ENCODE assay signal across 1 cellular context in the genomic region with DNA sequence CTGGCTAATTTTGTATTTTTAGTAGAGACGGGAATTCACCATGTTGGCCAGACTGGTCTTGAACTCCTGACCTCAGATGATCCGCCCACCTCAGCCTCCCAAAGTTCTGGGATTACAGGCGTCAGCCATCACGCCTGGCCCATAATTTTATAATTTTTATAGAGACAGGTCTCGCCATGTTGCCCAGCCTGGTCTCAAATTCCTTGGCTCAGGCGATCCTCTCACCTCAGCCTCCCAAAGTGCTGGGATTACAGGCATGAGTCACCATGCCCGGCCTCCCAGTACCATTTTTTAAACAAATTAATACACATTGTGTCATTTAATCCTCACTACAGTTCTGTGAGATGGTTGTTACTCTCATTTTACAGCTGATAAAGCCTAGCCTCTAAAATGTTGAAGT.
A peak's percentile ranks its signal among the peaks of the same experiment; 100 is the strongest.
TF ChIP-seq lines count a peak whose summit lies in the region.

No MANE protein-coding gene starts in this region.

TF ChIP-seq in HEK293, 187 proteins besides CTCF, POLR2A, EP300 and RAD21 (continued from another document):
- TF ChIP-seq, protein P1, sequence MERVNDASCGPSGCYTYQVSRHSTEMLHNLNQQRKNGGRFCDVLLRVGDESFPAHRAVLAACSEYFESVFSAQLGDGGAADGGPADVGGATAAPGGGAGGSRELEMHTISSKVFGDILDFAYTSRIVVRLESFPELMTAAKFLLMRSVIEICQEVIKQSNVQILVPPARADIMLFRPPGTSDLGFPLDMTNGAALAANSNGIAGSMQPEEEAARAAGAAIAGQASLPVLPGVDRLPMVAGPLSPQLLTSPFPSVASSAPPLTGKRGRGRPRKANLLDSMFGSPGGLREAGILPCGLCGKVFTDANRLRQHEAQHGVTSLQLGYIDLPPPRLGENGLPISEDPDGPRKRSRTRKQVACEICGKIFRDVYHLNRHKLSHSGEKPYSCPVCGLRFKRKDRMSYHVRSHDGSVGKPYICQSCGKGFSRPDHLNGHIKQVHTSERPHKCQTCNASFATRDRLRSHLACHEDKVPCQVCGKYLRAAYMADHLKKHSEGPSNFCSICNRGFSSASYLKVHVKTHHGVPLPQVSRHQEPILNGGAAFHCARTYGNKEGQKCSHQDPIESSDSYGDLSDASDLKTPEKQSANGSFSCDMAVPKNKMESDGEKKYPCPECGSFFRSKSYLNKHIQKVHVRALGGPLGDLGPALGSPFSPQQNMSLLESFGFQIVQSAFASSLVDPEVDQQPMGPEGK (tag by site-specific recombination; IDR thresholded peaks at IDR 0.05), result peak; percentile 53
- TF ChIP-seq GLIS1 (tag by site-specific recombination; IDR thresholded peaks at IDR 0.05), result peak; percentile 93
- TF ChIP-seq ZBTB8A (tag by site-specific recombination; IDR thresholded peaks at IDR 0.05), result peak; percentile 53
- peak; percentile 49; the same call in 1 of the 2 replicates for TF ChIP-seq ZSCAN23 (tag by site-specific recombination; IDR thresholded peaks at IDR 0.05)
- peak; percentile 98 for TF ChIP-seq BCL11A (tag by site-specific recombination; IDR thresholded peaks at IDR 0.05; ENCODE audit: low read depth)
- TF ChIP-seq ZNF76 (tag by site-specific recombination; IDR thresholded peaks at IDR 0.05; ENCODE audit: borderline replicate concordance, low read depth), result 0 out of 2 replicates have a peak, but pooled peaks have one; percentile 27
- 0 out of 2 replicates have a peak, but pooled peaks have one; percentile 64 for TF ChIP-seq ZNF184 (tag by site-specific recombination; IDR thresholded peaks at IDR 0.05)
- peak; percentile 77; the same call in 1 of the 2 replicates for TF ChIP-seq ZNF501 (tag by site-specific recombination; IDR thresholded peaks at IDR 0.05)
- TF ChIP-seq, protein P2, sequence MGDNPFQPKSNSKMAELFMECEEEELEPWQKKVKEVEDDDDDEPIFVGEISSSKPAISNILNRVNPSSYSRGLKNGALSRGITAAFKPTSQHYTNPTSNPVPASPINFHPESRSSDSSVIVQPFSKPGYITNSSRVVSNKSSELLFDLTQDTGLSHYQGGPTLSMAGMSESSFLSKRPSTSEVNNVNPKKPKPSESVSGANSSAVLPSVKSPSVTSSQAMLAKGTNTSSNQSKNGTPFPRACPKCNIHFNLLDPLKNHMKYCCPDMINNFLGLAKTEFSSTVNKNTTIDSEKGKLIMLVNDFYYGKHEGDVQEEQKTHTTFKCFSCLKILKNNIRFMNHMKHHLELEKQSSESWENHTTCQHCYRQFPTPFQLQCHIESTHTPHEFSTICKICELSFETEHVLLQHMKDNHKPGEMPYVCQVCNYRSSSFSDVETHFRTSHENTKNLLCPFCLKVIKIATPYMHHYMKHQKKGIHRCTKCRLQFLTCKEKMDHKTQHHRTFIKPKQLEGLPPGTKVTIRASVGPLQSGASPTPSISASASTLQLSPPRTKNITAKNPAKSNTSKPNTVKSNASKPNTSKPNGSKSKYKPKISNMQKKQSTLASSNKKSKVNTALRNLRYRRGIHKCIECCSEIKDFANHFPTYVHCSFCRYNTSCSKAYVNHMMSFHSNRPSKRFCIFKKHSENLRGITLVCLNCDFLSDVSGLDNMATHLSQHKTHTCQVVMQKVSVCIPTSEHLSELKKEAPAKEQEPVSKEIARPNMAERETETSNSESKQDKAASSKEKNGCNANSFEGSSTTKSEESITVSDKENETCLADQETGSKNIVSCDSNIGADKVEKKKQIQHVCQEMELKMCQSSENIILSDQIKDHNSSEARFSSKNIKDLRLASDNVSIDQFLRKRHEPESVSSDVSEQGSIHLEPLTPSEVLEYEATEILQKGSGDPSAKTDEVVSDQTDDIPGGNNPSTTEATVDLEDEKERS (tag by site-specific recombination; IDR thresholded peaks at IDR 0.05), result peak; percentile 94
- TF ChIP-seq, protein P3, sequence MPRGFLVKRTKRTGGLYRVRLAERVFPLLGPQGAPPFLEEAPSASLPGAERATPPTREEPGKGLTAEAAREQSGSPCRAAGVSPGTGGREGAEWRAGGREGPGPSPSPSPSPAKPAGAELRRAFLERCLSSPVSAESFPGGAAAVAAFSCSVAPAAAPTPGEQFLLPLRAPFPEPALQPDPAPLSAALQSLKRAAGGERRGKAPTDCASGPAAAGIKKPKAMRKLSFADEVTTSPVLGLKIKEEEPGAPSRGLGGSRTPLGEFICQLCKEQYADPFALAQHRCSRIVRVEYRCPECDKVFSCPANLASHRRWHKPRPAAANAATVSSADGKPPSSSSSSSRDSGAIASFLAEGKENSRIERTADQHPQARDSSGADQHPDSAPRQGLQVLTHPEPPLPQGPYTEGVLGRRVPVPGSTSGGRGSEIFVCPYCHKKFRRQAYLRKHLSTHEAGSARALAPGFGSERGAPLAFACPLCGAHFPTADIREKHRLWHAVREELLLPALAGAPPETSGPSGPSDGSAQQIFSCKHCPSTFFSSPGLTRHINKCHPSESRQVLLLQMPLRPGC (tag by site-specific recombination; IDR thresholded peaks at IDR 0.05), result peak; percentile 90
- peak; percentile 51; the same call in 1 of the 2 replicates for TF ChIP-seq YY1 (tag by site-specific recombination; IDR thresholded peaks at IDR 0.05)
- TF ChIP-seq, protein P4, sequence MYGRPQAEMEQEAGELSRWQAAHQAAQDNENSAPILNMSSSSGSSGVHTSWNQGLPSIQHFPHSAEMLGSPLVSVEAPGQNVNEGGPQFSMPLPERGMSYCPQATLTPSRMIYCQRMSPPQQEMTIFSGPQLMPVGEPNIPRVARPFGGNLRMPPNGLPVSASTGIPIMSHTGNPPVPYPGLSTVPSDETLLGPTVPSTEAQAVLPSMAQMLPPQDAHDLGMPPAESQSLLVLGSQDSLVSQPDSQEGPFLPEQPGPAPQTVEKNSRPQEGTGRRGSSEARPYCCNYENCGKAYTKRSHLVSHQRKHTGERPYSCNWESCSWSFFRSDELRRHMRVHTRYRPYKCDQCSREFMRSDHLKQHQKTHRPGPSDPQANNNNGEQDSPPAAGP (tag by site-specific recombination; IDR thresholded peaks at IDR 0.05), result peak; percentile 71
